Comparison of ENCODE assay signal across 5 cellular contexts in genomic region chr14:20619688-20620087, GRCh38. TPM values are rescaled to one million over a fixed set of nuclear protein-coding genes. Genes with fewer than 3 reads are reported as not detected.
"Had no signal": no experiment of that assay in that cellular context is flagged by ENCODE, and none has a peak within 500 bp of the region (broad histone marks: within the 10 kb centered on the region; RNA-seq: fewer than 3 reads in every experiment).

No MANE protein-coding gene starts in this region.

RNA-seq across cellular contexts. Expression of gene OR6S1, which starts 21.8 kb away (rescaled TPM):
- total RNA-seq: HepG2, HT-29, HT1080, IMR-90 had no signal
- polyA plus RNA-seq: IgD-negative memory B cell, IMR-90 had no signal

RNA-seq across cellular contexts. Expression of gene RNASE12, which starts 28.5 kb away (rescaled TPM):
- total RNA-seq: HepG2, HT-29, HT1080, IMR-90 had no signal
- polyA plus RNA-seq: HepG2, IgD-negative memory B cell, IMR-90 had no signal

RNA-seq across cellular contexts. Expression of gene RNASE11, which starts 31.9 kb away (rescaled TPM):
- total RNA-seq: HepG2, HT-29, HT1080, IMR-90 had no signal
- polyA plus RNA-seq: HepG2, IgD-negative memory B cell, IMR-90 had no signal

RNA-seq across cellular contexts. Expression of gene RNASE9, which starts 58.8 kb away (rescaled TPM):
- total RNA-seq: HepG2, HT-29, HT1080, IMR-90 had no signal
- polyA plus RNA-seq: HepG2, IgD-negative memory B cell, IMR-90 had no signal
